In the genomic region with DNA sequence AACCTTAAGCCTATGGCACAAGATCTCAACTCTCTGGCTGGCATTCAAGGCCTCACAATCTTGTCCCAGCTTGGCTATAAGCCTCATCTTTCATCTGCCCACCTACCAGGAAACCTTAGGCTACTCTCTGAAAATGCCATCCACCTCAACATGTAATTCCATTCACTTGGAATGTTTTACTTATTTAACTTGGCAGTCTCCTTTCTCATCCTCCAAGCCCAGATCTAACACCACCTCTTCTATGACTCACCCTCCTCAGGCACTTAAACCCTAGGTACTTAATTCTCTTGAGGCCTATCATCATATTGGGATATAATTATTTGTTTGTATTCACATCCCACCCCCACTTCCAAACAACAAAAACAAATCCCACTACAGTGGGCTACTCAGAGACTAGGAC, we compare ENCODE assay signal across 18 cellular contexts. TPM values are rescaled to one million over a fixed set of nuclear protein-coding genes. Genes with fewer than 3 reads are reported as not detected.
DNase-seq lines count a peak whose midpoint lies in the region; ATAC-seq and TF ChIP-seq lines count a peak whose summit lies in the region.
"Had no signal": no experiment of that assay in that cellular context is flagged by ENCODE, and none has a peak within 500 bp of the region (broad histone marks: within the 10 kb centered on the region; RNA-seq: fewer than 3 reads in every experiment).

No MANE protein-coding gene starts in this region.

- peaks cover 6% of the 10 kb centered on the region for H3K36me3 Mint-ChIP-seq in MCF 10A (ENCODE audit: insufficient read depth, unreplicated experiment)

- BruUV-seq in MCF 10A (replicated peaks; lab: Mats Ljungman, UMichigan) = no TSS peak

- no peaks in the 10 kb centered on the region for H3K27me3 Mint-ChIP-seq in MCF 10A (ENCODE audit: insufficient read depth, unreplicated experiment)
- H3K27me3 Mint-ChIP-seq: IgD-negative memory B cell had no signal

- H3K27ac ChIP-seq in breast epithelium = no peak overlapping the region
- H3K27ac ChIP-seq in upper lobe of right lung = no peak overlapping the region
- H3K27ac ChIP-seq: BLaER1 treated with 17β-estradiol and CSF1 and Interleukin-3, amounts not matched to agents 10 nM and 100 nM had no signal

- TF ChIP-seq CTCF in MCF 10A (IDR thresholded peaks at IDR 0.05; ENCODE audit: unreplicated experiment) (no peak), breast epithelium (IDR thresholded peaks at IDR 0.05) (no peak), upper lobe of right lung (IDR thresholded peaks at IDR 0.05) (no peak)

- CTCF ChIA-PET in MCF 10A (lab: Yijun Ruan, JAX) = no interaction called here

- H3K9me3 ChIP-seq in breast epithelium = no peaks in the 10 kb centered on the region
- no peaks in the 10 kb centered on the region for H3K9me3 ChIP-seq in upper lobe of right lung
- H3K9me3 ChIP-seq: BLaER1 treated with 17β-estradiol and CSF1 and Interleukin-3, amounts not matched to agents 10 nM and 100 nM; HAP-1 had no signal

- no peak overlapping the region for H3K4me3 Mint-ChIP-seq in MCF 10A (ENCODE audit: unreplicated experiment)
- H3K4me3 Mint-ChIP-seq: IgD-negative memory B cell had no signal

- no peaks in the 10 kb centered on the region for H3K27me3 ChIP-seq in breast epithelium
- H3K27me3 ChIP-seq in upper lobe of right lung = no peaks in the 10 kb centered on the region
- H3K27me3 ChIP-seq: BLaER1 treated with 17β-estradiol and CSF1 and Interleukin-3, amounts not matched to agents 10 nM and 100 nM had no signal

- H3K4me3 ChIP-seq in breast epithelium (no peak overlapping the region), upper lobe of right lung (no peak overlapping the region)
- H3K4me3 ChIP-seq: BLaER1 treated with 17β-estradiol and CSF1 and Interleukin-3, amounts not matched to agents 10 nM and 100 nM; HAP-1 had no signal

- peak; percentile 56 for DNase-seq in MCF 10A (ENCODE audit: unreplicated experiment)
- DNase-seq in breast epithelium (ENCODE audit: low spot score in 2 of 2) = no peak
- DNase-seq in astrocyte of the hippocampus (ENCODE audit: low read depth, low spot score) = peak; percentile 62
- DNase-seq in iris pigment epithelial cell (ENCODE audit: low read depth) = peak; percentile 45
- no peak for DNase-seq in upper lobe of right lung
- DNase-seq in NCI-H82 treated with DMSO at 0.1 percent for 48 hours (lab: John Stamatoyannopoulos, UW; ENCODE audit: unreplicated experiment) = no peak
- no peak for DNase-seq in activated CD4-positive, alpha-beta T cell treated with anti-CD3 and anti-CD28 coated beads, Interleukin-2, amount 50 U/mL, for 1 hour
- DNase-seq in stimulated activated CD4-positive, alpha-beta T cell treated with anti-CD3 and anti-CD28 coated beads, Interleukin-2, amount 100 ng/mL, for 48 hours = no peak
- DNase-seq: 8988T, MV-4-11, NCI-H1436 treated with DMSO at 0.1 percent for 48 hours, NCI-H2107, NCI-H446 treated with DMSO at 0.1 percent for 48 hours, NCI-H748 treated with DMSO at 0.1 percent for 48 hours had no signal

- peak; percentile 69 for ATAC-seq in upper lobe of right lung
- ATAC-seq: Right ventricle myocardium inferior had no signal

- no peaks in the 10 kb centered on the region for H3K9me3 Mint-ChIP-seq in MCF 10A (ENCODE audit: unreplicated experiment)
- H3K9me3 Mint-ChIP-seq: IgD-negative memory B cell had no signal

- POLR2A ChIA-PET in MCF 10A (lab: Yijun Ruan, JAX) = no interaction called here

- H3K4me1 ChIP-seq in breast epithelium (no peaks in the 10 kb centered on the region), upper lobe of right lung (no peaks in the 10 kb centered on the region)
- H3K4me1 ChIP-seq: BLaER1 treated with 17β-estradiol and CSF1 and Interleukin-3, amounts not matched to agents 10 nM and 100 nM had no signal

- H3K36me3 ChIP-seq in breast epithelium (no peaks in the 10 kb centered on the region), upper lobe of right lung (peaks cover 40% of the 10 kb centered on the region)

- peaks cover 8% of the 10 kb centered on the region for H3K4me1 Mint-ChIP-seq in MCF 10A (ENCODE audit: insufficient read depth, unreplicated experiment)
- H3K4me1 Mint-ChIP-seq: IgD-negative memory B cell had no signal

- H3K27ac Mint-ChIP-seq in MCF 10A (ENCODE audit: low read depth, unreplicated experiment) = no peak overlapping the region

- intact Hi-C loops in MCF 10A (cut with micrococcal nuclease) = no loop called here
- intact Hi-C loops in breast epithelium (cut with DNase I; ENCODE audit: low total_unique reads) = no loop called here
- intact Hi-C loops in upper lobe of right lung (cut with DNase I) = no loop called here

- no peak for TF ChIP-seq POLR2A in breast epithelium (IDR thresholded peaks at IDR 0.05)

RNA-seq across cellular contexts. Expression of gene POGLUT3, which starts 15.0 kb away (rescaled TPM):
- total RNA-seq in MCF 10A (2022) (0.79 and 1.1 TPM in 2 replicates), breast epithelium (10 to 100 TPM; 11.4 to 26.1 (median 20.3) TPM), upper lobe of right lung (23.3 TPM)

RNA-seq across cellular contexts. Expression of gene C11orf65, which starts 15.8 kb away (rescaled TPM):
- total RNA-seq in MCF 10A (2022) (1.4 and 1.5 TPM in 2 replicates), breast epithelium (1 to 10 TPM in 1 of 3 donors, under 1 TPM in 2; 0.32 to 1.9 (median 0.66) TPM), upper lobe of right lung (0.46 TPM)

Comparison
In these comparisons a context has a peak if more than half of its experiments do, and no peak if none do; other contexts are left out.
1. DNase-seq: peak in MCF 10A (single experiment), astrocyte of the hippocampus (single experiment) and iris pigment epithelial cell (single experiment); none in breast epithelium (0 of 2), upper lobe of right lung (single experiment), NCI-H82 treated with DMSO at 0.1 percent for 48 hours (single experiment), activated CD4-positive, alpha-beta T cell treated with anti-CD3 and anti-CD28 coated beads, Interleukin-2, amount 50 U/mL, for 1 hour (single experiment) and stimulated activated CD4-positive, alpha-beta T cell treated with anti-CD3 and anti-CD28 coated beads, Interleukin-2, amount 100 ng/mL, for 48 hours (0 of 2).